8 cellular contexts compared by ENCODE assay signal in genomic region chr5:1523793-1524480, GRCh38.
DNase-seq lines count a peak whose midpoint lies in the region; ATAC-seq and TF ChIP-seq lines count a peak whose summit lies in the region.

Gene LPCAT1, minus strand, starts transcription at chr5:1523960. Its CDS starts 116 bp downstream, at chr5:1523844.

- ATAC-seq in GM19328 (IDR thresholded peaks at IDR 0.05; ENCODE audit: unreplicated experiment) (peak; percentile 74), HG03457 (IDR thresholded peaks at IDR 0.05; ENCODE audit: unreplicated experiment) (peak; percentile 65)

- TF ChIP-seq CTCF in C4-2B (conservative IDR thresholded peaks at IDR 0.05) = no peak

- H3K27ac ChIP-seq in C4-2B = peak within 1 kb of the TSS; percentile 72

- peak; percentile 91 for DNase-seq in NCI-H748 (lab: John Stamatoyannopoulos, UW; ENCODE audit: unreplicated experiment)
- DNase-seq in activated CD8-positive, alpha-beta memory T cell treated with anti-CD3 and anti-CD28 coated beads for 1 hour (ENCODE audit: extremely low read depth in 1 of 2, low read depth in 1 of 2) = peak; percentile 22 to 71
- peak; percentile 52 for DNase-seq in effector CD8-positive, alpha-beta T cell (lab: John Stamatoyannopoulos, UW)
- DNase-seq in medulla oblongata (ENCODE audit: extremely low spot score) = peak; percentile 79
- DNase-seq in stimulated activated CD4-positive, alpha-beta T cell treated with anti-CD3 and anti-CD28 coated beads, TNF-alpha, amount 100 ng/mL, for 48 hours (ENCODE audit: low read depth in 3 of 3) = peak; percentile 43 to 74 (median 51)

Comparison
In these comparisons a context has a peak if more than half of its experiments do, and no peak if none do; other contexts are left out.
1. Peak in every context shown above with its lines: DNase-seq, ATAC-seq and H3K27ac ChIP-seq.